Comparison of ENCODE assay signal across 8 cellular contexts in the genomic region with DNA sequence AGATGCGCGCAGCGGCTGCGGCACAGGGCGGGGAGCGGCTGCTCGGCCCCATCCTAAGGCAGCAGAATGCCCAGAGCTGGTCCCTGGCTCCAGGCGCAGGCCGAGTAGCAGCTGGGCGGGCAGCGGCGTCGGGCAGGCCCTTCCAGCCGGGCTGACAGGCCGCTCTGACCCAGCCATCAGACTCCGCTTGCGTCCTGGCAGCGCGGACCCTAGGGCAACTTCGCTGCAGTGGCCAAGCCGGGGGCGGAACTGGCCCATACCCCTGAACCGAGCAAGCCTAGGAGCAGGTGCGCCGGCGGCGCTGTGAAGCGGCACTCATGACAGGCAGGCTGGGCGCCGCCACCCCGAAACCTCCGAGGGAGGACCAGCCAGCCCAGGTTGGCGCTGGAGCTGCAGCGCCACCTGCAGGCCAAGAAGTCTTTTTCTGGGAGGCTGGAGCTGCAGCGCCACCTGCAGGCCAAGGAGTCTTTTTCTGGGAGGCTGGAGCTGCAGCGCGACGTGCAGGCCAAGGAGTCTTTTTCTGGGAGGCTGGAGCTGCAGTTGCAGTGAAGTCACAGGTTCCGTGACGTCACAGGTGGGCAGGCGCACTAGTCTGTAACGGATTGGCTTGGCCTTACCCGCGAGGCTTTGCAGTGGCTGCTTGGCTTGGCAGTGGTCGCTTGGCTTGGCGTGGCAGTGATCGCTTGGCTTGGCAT.
DNase-seq lines count a peak whose midpoint lies in the region; ATAC-seq and TF ChIP-seq lines count a peak whose summit lies in the region.
"Not testable (repeated sequence)": the region's sequence is repeated elsewhere in the genome, so short reads cannot be mapped to it uniquely, and the experiment has no call there.

No MANE protein-coding gene starts in this region.

- not testable (repeated sequence) for H3K9me3 ChIP-seq in OCI-LY3 (ENCODE audit: insufficient read depth, low read length); thymus (ENCODE audit: control insufficient read depth)

- H3K4me1 ChIP-seq in OCI-LY3 (ENCODE audit: low read length); thymus (ENCODE audit: control insufficient read depth, insufficient read depth, low read length): not testable (repeated sequence)

- not testable (repeated sequence) for H3K4me2 ChIP-seq in OCI-LY3 (ENCODE audit: low read length)

- H3K9ac ChIP-seq in OCI-LY3 (ENCODE audit: low read length), result not testable (repeated sequence)

- H3K27ac ChIP-seq in OCI-LY3 (ENCODE audit: low read length); thymus (ENCODE audit: low read depth): not testable (repeated sequence)

- not testable (repeated sequence) for H3K4me3 ChIP-seq in OCI-LY3 (ENCODE audit: low read length)
- H3K4me3 ChIP-seq in retinal pigment epithelial cell (ENCODE audit: low read length) (peak overlapping the region; percentile 33), thymus (ENCODE audit: low read length) (peak overlapping the region; percentile 5)

- not testable (repeated sequence) for H3K79me2 ChIP-seq in OCI-LY3 (ENCODE audit: low read length)

- H2AFZ ChIP-seq in OCI-LY3 (ENCODE audit: low read depth, low read length), result not testable (repeated sequence)

- ATAC-seq in HG02981 (IDR thresholded peaks at IDR 0.05; ENCODE audit: unreplicated experiment), result peak; percentile 87

- DNase-seq in GM10266 (ENCODE audit: extremely low spot score), result peak; percentile 49
- peak; percentile 92 for DNase-seq in activated CD8-positive, alpha-beta memory T cell treated with anti-CD3 and anti-CD28 coated beads for 24 hours
- DNase-seq in cerebellar nuclear complex (lab: John Stamatoyannopoulos, UW), result peak; percentile 62 to 66
- peak; percentile 55 for DNase-seq in iPS-NIHi11 (ENCODE audit: low spot score)
- peak; percentile 8 for DNase-seq in retinal pigment epithelial cell (ENCODE audit: low read depth)

- not testable (repeated sequence) for H3K36me3 ChIP-seq in OCI-LY3 (replicated peaks; ENCODE audit: low read depth, low read length); thymus (ENCODE audit: control insufficient read depth, insufficient read depth)

- H3K27me3 ChIP-seq in OCI-LY3 (ENCODE audit: low read depth, low read length); thymus (ENCODE audit: control insufficient read depth, insufficient read depth): not testable (repeated sequence)

- WGBS in thymus, result 22% methylated on average over 47 of the region's 47 CpGs

- not testable (repeated sequence) for H4K20me1 ChIP-seq in OCI-LY3 (ENCODE audit: insufficient read depth, low read length)

- TF ChIP-seq CTCF in GM10266 (IDR thresholded peaks at IDR 0.05; ENCODE audit: control insufficient read depth, insufficient read depth, low read depth, missing control alignments) (peak; percentile 82), OCI-LY3 (IDR thresholded peaks at IDR 0.05; ENCODE audit: low read depth, low read length) (peak; percentile 33), retinal pigment epithelial cell (conservative IDR thresholded peaks at IDR 0.05; ENCODE audit: low read depth, low read length) (peak; percentile 72)

Comparison
In these comparisons a context has a peak if more than half of its experiments do, and no peak if none do; other contexts are left out.
1. DNase-seq: peak in every context shown above with its lines; median percentile 92 in activated CD8-positive, alpha-beta memory T cell treated with anti-CD3 and anti-CD28 coated beads for 24 hours; 64 in cerebellar nuclear complex; 55 in iPS-NIHi11; 49 in GM10266; 8 in retinal pigment epithelial cell.